In genomic region chr7:1076184-1077072, GRCh38 we compare ENCODE assay signal across 17 cellular contexts. TPM values are rescaled to one million over a fixed set of nuclear protein-coding genes. Genes with fewer than 3 reads are reported as not detected.
DNase-seq lines count a peak whose midpoint lies in the region; ATAC-seq and TF ChIP-seq lines count a peak whose summit lies in the region.
"Had no signal": no experiment of that assay in that cellular context is flagged by ENCODE, and none has a peak within 500 bp of the region (broad histone marks: within the 10 kb centered on the region; RNA-seq: fewer than 3 reads in every experiment).

No MANE protein-coding gene starts in this region.

- H3K27ac Mint-ChIP-seq in CD4-positive, alpha-beta memory T cell = no peak overlapping the region
- H3K27ac Mint-ChIP-seq: dendritic cell treated with granulocyte-macrophage colony-stimulating factor and Interleukin-4, amounts not matched to agents 40 ng/mL and 50 ng/mL, for 4 days had no signal

- H3K9me3 ChIP-seq in adrenal gland (replicated peaks in 1 of 3) = no peaks in the 10 kb centered on the region
- no peaks in the 10 kb centered on the region for H3K9me3 ChIP-seq in mucosa of descending colon
- no peaks in the 10 kb centered on the region for H3K9me3 ChIP-seq in CD4-positive, alpha-beta memory T cell (ENCODE audit: control insufficient read depth in 1 of 2, low read length in 2 of 2)
- H3K9me3 ChIP-seq: neutrophil had no signal

- H3K4me1 ChIP-seq in adrenal gland (replicated peaks in 1 of 2) = peaks cover 24 to 26% of the 10 kb centered on the region in 2 donors
- H3K4me1 ChIP-seq in mucosa of descending colon (ENCODE audit: low read depth) = no peaks in the 10 kb centered on the region
- H3K4me1 ChIP-seq in CD4-positive, alpha-beta memory T cell (ENCODE audit: insufficient read depth, low read length) = no peaks in the 10 kb centered on the region

- CTCF ChIA-PET in CD4-positive, alpha-beta memory T cell (lab: Charles Lee; ENCODE audit: partially characterized antibody) = interaction anchor here (1.2 to 1.8 kb wide), 3 partner anchors 9 to 83 kb away, joined by 3 to 6 read pairs (median 6); no protein-coding TSS in a partner anchor

- no peaks in the 10 kb centered on the region for H3K27me3 ChIP-seq in adrenal gland
- no peaks in the 10 kb centered on the region for H3K27me3 ChIP-seq in CD4-positive, alpha-beta memory T cell (ENCODE audit: insufficient read depth, low read length)

- H3K27me3 Mint-ChIP-seq in CD4-positive, alpha-beta memory T cell = no peaks in the 10 kb centered on the region

- peak in 1 of 2 donors; percentile 45 for TF ChIP-seq POLR2A in adrenal gland (IDR thresholded peaks at IDR 0.05)

- H3K4me1 Mint-ChIP-seq in CD4-positive, alpha-beta memory T cell = no peaks in the 10 kb centered on the region

- peak; percentile 51 for DNase-seq in Ammon's horn (ENCODE audit: low spot score)
- peak; percentile 68 to 84 (median 82) for DNase-seq in adrenal gland
- peak; percentile 42 for DNase-seq in fibroblast of pulmonary artery (ENCODE audit: low read depth)
- DNase-seq in mucosa of descending colon = no peak
- no peak for DNase-seq in CD4-positive, alpha-beta memory T cell
- DNase-seq in activated CD4-positive, CD25-positive, alpha-beta regulatory T cell (lab: John Stamatoyannopoulos, UW) = no peak
- DNase-seq: ACHN; activated CD8-positive, alpha-beta memory T cell treated with anti-CD3 and anti-CD28 coated beads, Interleukin-2, amount 50 U/mL, for 4 hours; foreskin melanocyte; NCI-H526; SHP77 had no signal

- no peaks in the 10 kb centered on the region for H3K36me3 ChIP-seq in adrenal gland (replicated peaks in 1 of 2)
- H3K36me3 ChIP-seq in mucosa of descending colon (ENCODE audit: low read depth) = no peaks in the 10 kb centered on the region
- H3K36me3 ChIP-seq in CD4-positive, alpha-beta memory T cell (ENCODE audit: insufficient read depth, low read length) = no peaks in the 10 kb centered on the region
- H3K36me3 ChIP-seq: neutrophil had no signal

- peak overlapping the region in 1 of 4 donors; percentile 6 for H3K4me3 ChIP-seq in adrenal gland
- H3K4me3 ChIP-seq in fibroblast of pulmonary artery (replicated peaks; ENCODE audit: low read depth, low read length) = peak overlapping the region; percentile 19
- no peak overlapping the region for H3K4me3 ChIP-seq in mucosa of descending colon
- H3K4me3 ChIP-seq in CD4-positive, alpha-beta memory T cell (ENCODE audit: low read length in 2 of 2) = no peak overlapping the region

- intact Hi-C loops in adrenal gland (cut with DNase I) (no loop called here), mucosa of descending colon (cut with DNase I, micrococcal nuclease) (no loop called here)
- intact Hi-C loops in CD4-positive, alpha-beta memory T cell (cut with micrococcal nuclease) = no loop called here

- 32 to 72% (median 42%) methylated on average over 14 to 27 of the region's 27 CpGs for WGBS in adrenal gland, 4 donors

- no peaks in the 10 kb centered on the region for H3K36me3 Mint-ChIP-seq in CD4-positive, alpha-beta memory T cell
- H3K36me3 Mint-ChIP-seq: activated naive CD4-positive, alpha-beta T cell treated with anti-CD3 and anti-CD28 coated beads, Interleukin-2, amount 50 U/mL, for 72 hours had no signal

- ATAC-seq in mucosa of descending colon = peak; percentile 8
- no peak for ATAC-seq in HG02981 (IDR thresholded peaks at IDR 0.05; ENCODE audit: unreplicated experiment)
- ATAC-seq in GM21423 (IDR thresholded peaks at IDR 0.05; ENCODE audit: unreplicated experiment) = no peak
- ATAC-seq: activated naive CD4-positive, alpha-beta T cell treated with anti-CD3 and anti-CD28 coated beads, Interleukin-2, amount 50 U/mL, for 72 hours had no signal

- peak in 1 of 6 experiments; percentile 7 for TF ChIP-seq CTCF in adrenal gland (IDR thresholded peaks at IDR 0.05)
- peak; percentile 2 for TF ChIP-seq CTCF in fibroblast of pulmonary artery (IDR thresholded peaks at IDR 0.05; ENCODE audit: low read length, missing control alignments)
- no peak for TF ChIP-seq CTCF in mucosa of descending colon (IDR thresholded peaks at IDR 0.05)

- H3K4me3 Mint-ChIP-seq in CD4-positive, alpha-beta memory T cell = peak overlapping the region in 1 of 8 donors; percentile 13
- H3K4me3 Mint-ChIP-seq: dendritic cell treated with granulocyte-macrophage colony-stimulating factor and Interleukin-4, amounts not matched to agents 40 ng/mL and 50 ng/mL, for 4 days had no signal

- POLR2A ChIA-PET in CD4-positive, alpha-beta memory T cell (lab: Charles Lee; ENCODE audit: partially characterized antibody) = no interaction called here

- H3K27ac ChIP-seq in adrenal gland = peak overlapping the region; percentile 66 to 86 (median 82)
- H3K27ac ChIP-seq in CD4-positive, alpha-beta memory T cell (ENCODE audit: low read depth, low read length) = no peak overlapping the region
- H3K27ac ChIP-seq: KMS-11, neutrophil had no signal

- no peaks in the 10 kb centered on the region for H3K9me3 Mint-ChIP-seq in CD4-positive, alpha-beta memory T cell
- H3K9me3 Mint-ChIP-seq: activated naive CD4-positive, alpha-beta T cell treated with anti-CD3 and anti-CD28 coated beads, Interleukin-2, amount 50 U/mL, for 72 hours; dendritic cell treated with granulocyte-macrophage colony-stimulating factor and Interleukin-4, amounts not matched to agents 40 ng/mL and 50 ng/mL, for 4 days had no signal

RNA-seq across cellular contexts. Expression of gene GPER1, which starts 11.5 kb away (rescaled TPM):
- 10 to 100 TPM in 6 of 8 donors, 1 to 10 TPM in 2; 3.5 to 44.1 (median 22.5) TPM for total RNA-seq in adrenal gland
- 10 to 100 TPM in 1 of 3 donors, 1 to 10 TPM in 2; 1.9 to 22.4 (median 9.1) TPM for polyA plus RNA-seq in adrenal gland
- 10 to 100 TPM in 1 of 3 donors, 1 to 10 TPM in 2; 7.9 to 14.7 (median 9.8) TPM for total RNA-seq in mucosa of descending colon
- total RNA-seq in CD4-positive, alpha-beta memory T cell = not detected
- not detected for polyA plus RNA-seq in CD4-positive, alpha-beta memory T cell
- total RNA-seq: activated naive CD4-positive, alpha-beta T cell treated with anti-CD3 and anti-CD28 coated beads, Interleukin-2, amount 50 U/mL, for 72 hours had no signal

RNA-seq across cellular contexts. Expression of gene GPR146, which starts 32.1 kb away (rescaled TPM):
- total RNA-seq in adrenal gland = 10 to 100 TPM in 4 of 8 donors, 1 to 10 TPM in 4; 2.8 to 17.3 (median 9.9) TPM
- polyA plus RNA-seq in adrenal gland = 10 to 100 TPM in 1 of 3 donors, 1 to 10 TPM in 1, under 1 TPM in 1; 0.90 to 14.2 (median 7.9) TPM
- total RNA-seq in mucosa of descending colon = 10 to 100 TPM in 1 of 3 donors, 1 to 10 TPM in 2; 3.5 to 13.0 (median 5.7) TPM
- total RNA-seq in CD4-positive, alpha-beta memory T cell = 10 to 100 TPM in 1 of 2 experiments, 1 to 10 TPM in 1; 8.8 to 10.1 TPM
- polyA plus RNA-seq in CD4-positive, alpha-beta memory T cell = 10 to 100 TPM; 10.0 to 22.2 TPM

Comparison
In these comparisons a context has a peak if more than half of its experiments do, and no peak if none do; other contexts are left out.
1. DNase-seq: peak in Ammon's horn (single experiment), adrenal gland (7 of 7) and fibroblast of pulmonary artery (single experiment); none in mucosa of descending colon (0 of 3), CD4-positive, alpha-beta memory T cell (0 of 5) and activated CD4-positive, CD25-positive, alpha-beta regulatory T cell (0 of 4).
2. RNA of gene GPER1, which starts 11.5 kb away (total RNA-seq): 3.5 to 44.1 TPM in adrenal gland and 7.9 to 14.7 TPM in mucosa of descending colon; not detected in CD4-positive, alpha-beta memory T cell; every median in the first group is over 4 times any median in the second.